Comparison of ENCODE assay signal across 14 cellular contexts in genomic region chr22:28299329-28299728, GRCh38.
"Had no signal": no experiment of that assay in that cellular context is flagged by ENCODE, and none has a peak within 500 bp of the region (broad histone marks: within the 10 kb centered on the region; RNA-seq: fewer than 3 reads in every experiment).

No MANE protein-coding gene starts in this region.

- H2AFZ ChIP-seq: neural progenitor cell had no signal

- H3K27ac ChIP-seq: neural progenitor cell, testis had no signal

- H3K4me1 ChIP-seq: neural progenitor cell, testis had no signal

- H3K27me3 Mint-ChIP-seq: activated CD4-positive, alpha-beta memory T cell treated with anti-CD3 and anti-CD28 coated beads for 36 hours; stimulated activated naive CD8-positive, alpha-beta T cell treated with anti-CD3 and anti-CD28 coated beads, Interleukin-15, amount 100 ng/mL, for 72 hours had no signal

- H3K36me3 Mint-ChIP-seq: activated CD4-positive, alpha-beta memory T cell treated with anti-CD3 and anti-CD28 coated beads for 36 hours had no signal

- H3K27me3 ChIP-seq: neural progenitor cell, ovary, testis had no signal

- H3K27ac Mint-ChIP-seq: activated CD4-positive, alpha-beta memory T cell treated with anti-CD3 and anti-CD28 coated beads for 36 hours; neural progenitor cell; stimulated activated naive CD8-positive, alpha-beta T cell treated with anti-CD3 and anti-CD28 coated beads, Interleukin-15, amount 100 ng/mL, for 72 hours had no signal

- H3K9me3 Mint-ChIP-seq: activated CD4-positive, alpha-beta memory T cell treated with anti-CD3 and anti-CD28 coated beads for 36 hours; neural progenitor cell; stimulated activated naive CD8-positive, alpha-beta T cell treated with anti-CD3 and anti-CD28 coated beads, Interleukin-15, amount 100 ng/mL, for 72 hours had no signal

- H3K4me3 ChIP-seq: coronary artery, neural progenitor cell, ovary, testis had no signal

- H3K4me3 Mint-ChIP-seq: activated CD4-positive, alpha-beta memory T cell treated with anti-CD3 and anti-CD28 coated beads for 36 hours; neural progenitor cell had no signal

- H3K4me2 ChIP-seq: neural progenitor cell had no signal

- DNase-seq: activated CD4-positive, alpha-beta memory T cell treated with anti-CD3 and anti-CD28 coated beads for 36 hours; activated gamma-delta T cell treated with Interleukin-2 at 50 U/mL for 16 hours; activated T-cell treated with anti-CD3 and anti-CD28 coated beads, Interleukin-2, amount 50 U/mL, for 48 hours; central memory CD4-positive, alpha-beta T cell; effector CD4-positive, alpha-beta T cell; foreskin melanocyte; islet precursor cell; stimulated activated CD4-positive, alpha-beta T cell treated with anti-CD3 and anti-CD28 coated beads, Interleukin-4, amount 100 ng/mL, for 24 hours had no signal

- ATAC-seq: activated CD4-positive, CD25-positive, alpha-beta regulatory T cell treated with anti-CD3 and anti-CD28 coated beads, Interleukin-2, amount 50 U/mL, for 24 hours had no signal

- H3K9ac ChIP-seq: neural progenitor cell had no signal

- H3K9me3 ChIP-seq: ovary, testis had no signal

- H3K36me3 ChIP-seq: neural progenitor cell, ovary had no signal
